ENCODE assay signal across 11 cellular contexts in genomic region chr3:71244153-71245051, GRCh38.
DNase-seq lines count a peak whose midpoint lies in the region; ATAC-seq and TF ChIP-seq lines count a peak whose summit lies in the region.
"Had no signal": no experiment of that assay in that cellular context is flagged by ENCODE, and none has a peak within 500 bp of the region (broad histone marks: within the 10 kb centered on the region; RNA-seq: fewer than 3 reads in every experiment).

No MANE protein-coding gene starts in this region.

- H3K4me3 Mint-ChIP-seq in chondrocyte (ENCODE audit: unreplicated experiment), result peak overlapping the region; percentile 68

- DNase-seq in NCI-H510A treated with DMSO at 0.1 percent for 48 hours (lab: John Stamatoyannopoulos, UW), result peak; percentile 9
- DNase-seq in NCI-H510A (lab: John Stamatoyannopoulos, UW), result no peak
- no peak for DNase-seq in chondrocyte (ENCODE audit: low spot score)
- no peak for DNase-seq in lower lobe of right lung
- DNase-seq in thoracic aorta (ENCODE audit: low spot score), result no peak
- no peak for DNase-seq in NCI-H345 treated with DMSO at 0.1 percent for 48 hours (lab: John Stamatoyannopoulos, UW; ENCODE audit: unreplicated experiment)
- DNase-seq in NCI-H524 treated with DMSO at 0.1 percent for 48 hours (lab: John Stamatoyannopoulos, UW), result no peak
- DNase-seq: activated effector memory CD4-positive, alpha-beta T cell treated with Interleukin-2 at 50 U/mL for 16 hours; stimulated activated naive CD8-positive, alpha-beta T cell treated with anti-CD3 and anti-CD28 coated beads, Interleukin-15, amount 100 ng/mL, for 72 hours had no signal

- H3K9me3 Mint-ChIP-seq in chondrocyte (ENCODE audit: low read depth), result no peaks in the 10 kb centered on the region
- H3K9me3 Mint-ChIP-seq: stimulated activated naive CD8-positive, alpha-beta T cell treated with anti-CD3 and anti-CD28 coated beads, Interleukin-15, amount 100 ng/mL, for 72 hours had no signal

- no peaks in the 10 kb centered on the region for H3K9me3 ChIP-seq in lower lobe of right lung
- H3K9me3 ChIP-seq in thoracic aorta, result no peaks in the 10 kb centered on the region
- H3K9me3 ChIP-seq: gastrocnemius medialis had no signal

- H3K27ac ChIP-seq in lower lobe of right lung, result peak overlapping the region; percentile 43
- peak overlapping the region; percentile 81 to 91 for H3K27ac ChIP-seq in thoracic aorta
- H3K27ac ChIP-seq: gastrocnemius medialis had no signal

- TF ChIP-seq CTCF in chondrocyte (IDR thresholded peaks at IDR 0.05) (no peak), lower lobe of right lung (IDR thresholded peaks at IDR 0.05) (no peak), thoracic aorta (IDR thresholded peaks at IDR 0.05) (peak; percentile 29)

- H3K27me3 Mint-ChIP-seq in chondrocyte (ENCODE audit: low read depth), result no peaks in the 10 kb centered on the region
- H3K27me3 Mint-ChIP-seq: stimulated activated naive CD8-positive, alpha-beta T cell treated with anti-CD3 and anti-CD28 coated beads, Interleukin-15, amount 100 ng/mL, for 72 hours had no signal

- peaks cover 2% of the 10 kb centered on the region for H3K36me3 Mint-ChIP-seq in chondrocyte (ENCODE audit: low read depth)

- H3K4me3 ChIP-seq in lower lobe of right lung, result peak overlapping the region; percentile 12
- peak overlapping the region; percentile 75 for H3K4me3 ChIP-seq in thoracic aorta
- H3K4me3 ChIP-seq: gastrocnemius medialis had no signal

- H3K36me3 ChIP-seq in lower lobe of right lung (no peaks in the 10 kb centered on the region), thoracic aorta (no peaks in the 10 kb centered on the region)
- H3K36me3 ChIP-seq: gastrocnemius medialis had no signal

- peaks cover 33% of the 10 kb centered on the region for H3K4me1 ChIP-seq in lower lobe of right lung
- peaks cover 12 to 57% of the 10 kb centered on the region in 2 donors for H3K4me1 ChIP-seq in thoracic aorta (ENCODE audit: control insufficient read depth in 1 of 2, low read depth in 2 of 2)

- peaks cover 93% of the 10 kb centered on the region for H3K4me1 Mint-ChIP-seq in chondrocyte (ENCODE audit: low read depth)

- ATAC-seq in lower lobe of right lung (peak in 1 of 2 donors; percentile 33), thoracic aorta (ENCODE audit: insufficient number of reproducible peaks, low FRiP score, low read depth) (peak; percentile 63), GM21737 (IDR thresholded peaks at IDR 0.05; ENCODE audit: unreplicated experiment) (no peak)
- ATAC-seq: gastrocnemius medialis; stimulated activated naive CD8-positive, alpha-beta T cell treated with anti-CD3 and anti-CD28 coated beads, Interleukin-15, amount 100 ng/mL, for 72 hours had no signal

- intact Hi-C loops in lower lobe of right lung (cut with DNase I), result no loop called here

- H3K27ac Mint-ChIP-seq in chondrocyte (ENCODE audit: unreplicated experiment), result peak overlapping the region; percentile 97

- H3K27me3 ChIP-seq in lower lobe of right lung (ENCODE audit: low read depth) (no peaks in the 10 kb centered on the region), thoracic aorta (replicated peaks; ENCODE audit: insufficient read depth) (no peaks in the 10 kb centered on the region)
- H3K27me3 ChIP-seq: gastrocnemius medialis had no signal
